8 cellular contexts compared by ENCODE assay signal in the genomic region with DNA sequence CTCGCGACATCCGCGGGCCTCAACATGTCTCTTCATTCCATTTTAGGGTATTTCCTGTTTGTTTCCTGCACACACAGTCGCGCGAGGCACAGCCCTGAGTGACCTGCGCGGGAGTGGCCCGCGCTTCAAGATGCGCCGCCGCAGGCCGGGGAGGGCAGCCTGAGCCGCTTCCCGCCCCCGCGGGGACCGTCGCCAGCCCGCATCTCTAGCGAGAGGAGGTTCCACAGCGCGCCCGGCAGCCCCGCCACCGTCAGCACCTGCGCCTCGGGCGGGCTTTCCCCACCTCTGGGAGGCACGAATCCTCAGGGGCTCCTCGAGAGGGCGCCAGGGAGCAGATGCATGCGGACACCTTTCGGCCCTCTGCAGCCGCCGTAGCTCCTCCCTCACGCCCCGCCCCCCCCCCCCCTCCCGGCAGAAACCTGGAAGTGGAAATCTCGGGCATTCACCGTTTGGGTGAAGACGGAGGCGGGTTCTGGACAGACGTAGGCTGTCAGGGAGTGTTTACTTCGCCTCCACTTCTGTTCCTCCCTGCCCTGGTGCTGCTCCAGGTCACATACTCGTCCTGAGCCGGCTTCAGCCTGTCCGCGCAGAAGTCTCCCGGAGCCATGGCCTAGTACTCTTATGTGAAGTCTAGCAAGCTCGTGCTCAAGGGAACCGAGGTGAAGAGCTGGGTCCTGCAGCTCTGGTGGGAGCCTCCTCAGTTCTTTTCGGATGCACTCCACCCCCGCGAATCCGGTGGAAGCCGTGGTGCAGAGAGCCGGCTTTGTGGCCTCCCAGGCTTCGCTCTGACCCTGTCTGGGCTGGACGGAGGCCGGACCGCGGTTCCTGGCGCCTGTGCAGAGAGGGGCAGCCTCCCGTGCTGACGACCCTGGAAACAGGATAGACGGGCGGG.
A peak's percentile ranks its signal among the peaks of the same experiment; 100 is the strongest.
DNase-seq lines count a peak whose midpoint lies in the region; ATAC-seq and TF ChIP-seq lines count a peak whose summit lies in the region.

No MANE protein-coding gene starts in this region.

- 9% methylated on average over 70 of the region's 70 CpGs for WGBS in right cardiac atrium

- peak overlapping the region; percentile 91 for H3K4me3 Mint-ChIP-seq in T-helper 1 cell treated with Interleukin-12 subunit alpha and Interleukin-12 subunit beta and Interleukin-4 antibody, amounts not matched to agents 30 μg/mL and 1 μg/mL, for 36 hours

- peak; percentile 36 for DNase-seq in GF-D8 (lab: John Stamatoyannopoulos, UW)
- peak; percentile 68 for DNase-seq in HEK293T (ENCODE audit: extremely low spot score)
- peak; percentile 74 for DNase-seq in NCI-H1105 treated with DMSO at 0.1 percent for 48 hours (lab: John Stamatoyannopoulos, UW)
- peak; percentile 75 to 94 (median 93) for DNase-seq in right cardiac atrium
- peak; percentile 91 for DNase-seq in retina

- peaks cover 10% of the 10 kb centered on the region for H3K9me3 Mint-ChIP-seq in T-helper 1 cell treated with Interleukin-12 subunit alpha and Interleukin-12 subunit beta and Interleukin-4 antibody, amounts not matched to agents 30 μg/mL and 1 μg/mL, for 36 hours

- POLR2A ChIA-PET in HEK293T (lab: Yijun Ruan, JAX), result no interaction called here

- CTCF ChIA-PET in HEK293T (lab: Yijun Ruan, JAX), result no interaction called here

- H3K9me3 ChIP-seq in right cardiac atrium (ENCODE audit: control insufficient read depth, low read length), result no peaks in the 10 kb centered on the region

- H3K27me3 ChIP-seq in right cardiac atrium (ENCODE audit: control insufficient read depth, insufficient read depth), result no peaks in the 10 kb centered on the region

- H3K27ac ChIP-seq in angular gyrus (ENCODE audit: low read depth, low read length), result peak overlapping the region; percentile 59
- H3K27ac ChIP-seq in right cardiac atrium (ENCODE audit: low read length), result peak overlapping the region; percentile 94

- peak overlapping the region; percentile 96 for H3K27ac Mint-ChIP-seq in T-helper 1 cell treated with Interleukin-12 subunit alpha and Interleukin-12 subunit beta and Interleukin-4 antibody, amounts not matched to agents 30 μg/mL and 1 μg/mL, for 36 hours

- no peaks in the 10 kb centered on the region for H3K4me1 ChIP-seq in right cardiac atrium (ENCODE audit: control insufficient read depth, insufficient read depth, low read length)

- intact Hi-C loops in right cardiac atrium (cut with DNase I), result no loop called here

- H3K36me3 Mint-ChIP-seq in T-helper 1 cell treated with Interleukin-12 subunit alpha and Interleukin-12 subunit beta and Interleukin-4 antibody, amounts not matched to agents 30 μg/mL and 1 μg/mL, for 36 hours (ENCODE audit: low read depth), result peaks cover 25% of the 10 kb centered on the region

- H3K27me3 Mint-ChIP-seq in T-helper 1 cell treated with Interleukin-12 subunit alpha and Interleukin-12 subunit beta and Interleukin-4 antibody, amounts not matched to agents 30 μg/mL and 1 μg/mL, for 36 hours (ENCODE audit: low read depth), result no peaks in the 10 kb centered on the region

- ATAC-seq in right cardiac atrium (peak; percentile 91 to 93), HG02970 (IDR thresholded peaks at IDR 0.05; ENCODE audit: low FRiP score, unreplicated experiment) (no peak)

- H3K4me3 ChIP-seq in right cardiac atrium (ENCODE audit: low read length), result peak overlapping the region; percentile 80

- H3K4me1 Mint-ChIP-seq in T-helper 1 cell treated with Interleukin-12 subunit alpha and Interleukin-12 subunit beta and Interleukin-4 antibody, amounts not matched to agents 30 μg/mL and 1 μg/mL, for 36 hours (ENCODE audit: low read depth), result peaks cover 29% of the 10 kb centered on the region

TF ChIP-seq in HEK293T, 16 proteins besides CTCF, POLR2A, EP300 and RAD21:
- TF ChIP-seq L3MBTL2 (conservative IDR thresholded peaks at IDR 0.05), result peak; percentile 90
- TF ChIP-seq, protein P1, sequence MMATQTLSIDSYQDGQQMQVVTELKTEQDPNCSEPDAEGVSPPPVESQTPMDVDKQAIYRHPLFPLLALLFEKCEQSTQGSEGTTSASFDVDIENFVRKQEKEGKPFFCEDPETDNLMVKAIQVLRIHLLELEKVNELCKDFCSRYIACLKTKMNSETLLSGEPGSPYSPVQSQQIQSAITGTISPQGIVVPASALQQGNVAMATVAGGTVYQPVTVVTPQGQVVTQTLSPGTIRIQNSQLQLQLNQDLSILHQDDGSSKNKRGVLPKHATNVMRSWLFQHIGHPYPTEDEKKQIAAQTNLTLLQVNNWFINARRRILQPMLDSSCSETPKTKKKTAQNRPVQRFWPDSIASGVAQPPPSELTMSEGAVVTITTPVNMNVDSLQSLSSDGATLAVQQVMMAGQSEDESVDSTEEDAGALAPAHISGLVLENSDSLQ (IDR thresholded peaks at IDR 0.05), result no peak
- no peak for TF ChIP-seq NFRKB (IDR thresholded peaks at IDR 0.05)
TF ChIP-seq in HEK293T: peak in this region for 1.

Comparison
In these comparisons a context has a peak if more than half of its experiments do, and no peak if none do; other contexts are left out.
1. DNase-seq: peak in every context shown above with its lines; median percentile 93 in right cardiac atrium; 91 in retina; 74 in NCI-H1105 treated with DMSO at 0.1 percent for 48 hours; 68 in HEK293T; 36 in GF-D8.